1 cellular context compared by ENCODE assay signal in the genomic region with DNA sequence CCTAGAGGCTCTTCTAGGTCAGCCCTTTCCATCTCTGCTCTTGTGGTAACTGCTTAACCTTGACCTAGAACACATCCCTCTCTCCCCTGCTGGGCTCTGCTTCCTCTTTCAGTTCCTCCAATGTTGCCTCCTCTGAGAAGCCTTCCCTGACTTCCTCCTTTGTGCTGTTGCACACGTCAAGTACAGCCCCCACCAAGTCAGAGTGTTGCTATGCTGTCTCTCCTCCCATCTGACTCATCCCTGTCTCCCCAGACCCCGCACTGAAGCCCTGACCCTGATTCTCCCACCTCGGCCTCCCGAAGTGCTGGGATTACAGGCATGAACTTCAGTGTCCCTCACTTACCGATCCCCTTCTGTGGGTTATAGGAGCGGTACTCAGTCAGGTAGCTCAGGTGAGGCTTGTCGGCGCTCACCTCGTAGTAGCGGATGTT.
TF ChIP-seq lines count a peak whose summit lies in the region.

No MANE protein-coding gene starts in this region.

TF ChIP-seq in HepG2, 621 proteins besides CTCF, POLR2A, EP300 and RAD21:
- TF ChIP-seq ZNF234 (CRISPR knock-in tag; conservative IDR thresholded peaks at IDR 0.05) (no peak), NFYC (CRISPR knock-in tag; IDR thresholded peaks at IDR 0.05) (no peak), ZNF136 (CRISPR knock-in tag; IDR thresholded peaks at IDR 0.05; ENCODE audit: low read depth) (no peak), MEIS1 (CRISPR knock-in tag; IDR thresholded peaks at IDR 0.05; ENCODE audit: borderline replicate concordance) (no peak), PPARG (CRISPR knock-in tag; conservative IDR thresholded peaks at IDR 0.05) (no peak), IRX3 (CRISPR knock-in tag; IDR thresholded peaks at IDR 0.05; ENCODE audit: borderline replicate concordance, low read depth) (no peak), WIZ (CRISPR knock-in tag; IDR thresholded peaks at IDR 0.05) (no peak), FIP1L1 (IDR thresholded peaks at IDR 0.05; ENCODE audit: borderline replicate concordance, insufficient read depth, low read depth, low read length) (no peak), ZNF883 (CRISPR knock-in tag; IDR thresholded peaks at IDR 0.05; ENCODE audit: not compliant biosample characterization) (no peak)
- TF ChIP-seq, protein P1, sequence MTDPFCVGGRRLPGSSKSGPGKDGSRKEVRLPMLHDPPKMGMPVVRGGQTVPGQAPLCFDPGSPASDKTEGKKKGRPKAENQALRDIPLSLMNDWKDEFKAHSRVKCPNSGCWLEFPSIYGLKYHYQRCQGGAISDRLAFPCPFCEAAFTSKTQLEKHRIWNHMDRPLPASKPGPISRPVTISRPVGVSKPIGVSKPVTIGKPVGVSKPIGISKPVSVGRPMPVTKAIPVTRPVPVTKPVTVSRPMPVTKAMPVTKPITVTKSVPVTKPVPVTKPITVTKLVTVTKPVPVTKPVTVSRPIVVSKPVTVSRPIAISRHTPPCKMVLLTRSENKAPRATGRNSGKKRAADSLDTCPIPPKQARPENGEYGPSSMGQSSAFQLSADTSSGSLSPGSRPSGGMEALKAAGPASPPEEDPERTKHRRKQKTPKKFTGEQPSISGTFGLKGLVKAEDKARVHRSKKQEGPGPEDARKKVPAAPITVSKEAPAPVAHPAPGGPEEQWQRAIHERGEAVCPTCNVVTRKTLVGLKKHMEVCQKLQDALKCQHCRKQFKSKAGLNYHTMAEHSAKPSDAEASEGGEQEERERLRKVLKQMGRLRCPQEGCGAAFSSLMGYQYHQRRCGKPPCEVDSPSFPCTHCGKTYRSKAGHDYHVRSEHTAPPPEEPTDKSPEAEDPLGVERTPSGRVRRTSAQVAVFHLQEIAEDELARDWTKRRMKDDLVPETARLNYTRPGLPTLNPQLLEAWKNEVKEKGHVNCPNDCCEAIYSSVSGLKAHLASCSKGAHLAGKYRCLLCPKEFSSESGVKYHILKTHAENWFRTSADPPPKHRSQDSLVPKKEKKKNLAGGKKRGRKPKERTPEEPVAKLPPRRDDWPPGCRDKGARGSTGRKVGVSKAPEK (CRISPR knock-in tag; IDR thresholded peaks at IDR 0.05; ENCODE audit: borderline replicate concordance), result no peak
- TF ChIP-seq, protein P2, sequence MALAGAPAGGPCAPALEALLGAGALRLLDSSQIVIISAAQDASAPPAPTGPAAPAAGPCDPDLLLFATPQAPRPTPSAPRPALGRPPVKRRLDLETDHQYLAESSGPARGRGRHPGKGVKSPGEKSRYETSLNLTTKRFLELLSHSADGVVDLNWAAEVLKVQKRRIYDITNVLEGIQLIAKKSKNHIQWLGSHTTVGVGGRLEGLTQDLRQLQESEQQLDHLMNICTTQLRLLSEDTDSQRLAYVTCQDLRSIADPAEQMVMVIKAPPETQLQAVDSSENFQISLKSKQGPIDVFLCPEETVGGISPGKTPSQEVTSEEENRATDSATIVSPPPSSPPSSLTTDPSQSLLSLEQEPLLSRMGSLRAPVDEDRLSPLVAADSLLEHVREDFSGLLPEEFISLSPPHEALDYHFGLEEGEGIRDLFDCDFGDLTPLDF (CRISPR knock-in tag; IDR thresholded peaks at IDR 0.05), result no peak
